In genomic region chr5:160209917-160210316, GRCh38 we compare ENCODE assay signal across 31 cellular contexts. TPM values are rescaled to one million over a fixed set of nuclear protein-coding genes. Genes with fewer than 3 reads are reported as not detected.
A peak's percentile ranks its signal among the peaks of the same experiment; 100 is the strongest.
DNase-seq lines count a peak whose midpoint lies in the region; ATAC-seq and TF ChIP-seq lines count a peak whose summit lies in the region.
"Had no signal": no experiment of that assay in that cellular context is flagged by ENCODE, and none has a peak within 500 bp of the region (broad histone marks: within the 10 kb centered on the region; RNA-seq: fewer than 3 reads in every experiment).

No MANE protein-coding gene starts in this region.

- H3K4me3 ChIP-seq in Caco-2 (ENCODE audit: low read depth, low read length) (no peak overlapping the region), body of pancreas (no peak overlapping the region), left lung (no peak overlapping the region)
- H3K4me3 ChIP-seq: ascending aorta, BLaER1, lower lobe of right lung had no signal

- peak; percentile 90 for ATAC-seq in body of pancreas
- peak; percentile 25 for ATAC-seq in left lung
- no peak for ATAC-seq in GM19463 (IDR thresholded peaks at IDR 0.05; ENCODE audit: unreplicated experiment)
- ATAC-seq in GM18867 (IDR thresholded peaks at IDR 0.05; ENCODE audit: unreplicated experiment), result no peak
- ATAC-seq: lower lobe of right lung; sciatic nerve; stimulated activated naive B cell treated with anti-CD40 and anti-IgM and Interleukin-4, amounts not matched to agents 10 μg/mL and 1 μg/mL and 100 μg/mL, for 72 hours had no signal

- POLR2A ChIA-PET in Caco-2 (lab: Charles Lee), result interaction anchor here (0.8 to 1.0 kb wide), 2 partner anchors 103 to 201 kb away, joined by 3 read pairs; partner anchors contain the start of gene TTC1

- H3K4me1 ChIP-seq in Caco-2, result peaks cover 26% of the 10 kb centered on the region
- H3K4me1 ChIP-seq in body of pancreas, result peaks cover 11% of the 10 kb centered on the region
- no peaks in the 10 kb centered on the region for H3K4me1 ChIP-seq in left lung
- H3K4me1 ChIP-seq: ascending aorta, lower lobe of right lung had no signal

- H3K27ac Mint-ChIP-seq in Caco-2 (ENCODE audit: unreplicated experiment), result peak overlapping the region; percentile 65
- H3K27ac Mint-ChIP-seq: activated naive CD8-positive, alpha-beta T cell; activated T-helper 1 cell treated with anti-CD3 and anti-CD28 coated beads, Interleukin-12 subunit alpha, Interleukin-12 subunit beta, Interleukin-2, Interleukin-4 antibody, amounts not matched to agents 30 ng/mL and 10 ng/mL and 1 ng/mL, durations not matched to agents 14 hours and 24 hours and 36 hours; T-helper 2 cell treated with Interferon-gamma antibody and Interleukin-4, amounts not matched to agents 5 μg/mL and 100 μg/mL, for 36 hours had no signal

- H3K27ac ChIP-seq in body of pancreas (peak overlapping the region in 1 of 4 donors; percentile 28), left lung (no peak overlapping the region)
- H3K27ac ChIP-seq: ascending aorta, BLaER1, KMS-11, lower lobe of right lung, WERI-Rb-1 had no signal

- no TSS peak for BruUV-seq in Caco-2 (replicated peaks; lab: Mats Ljungman, UMichigan)

- TF ChIP-seq POLR2A in body of pancreas (IDR thresholded peaks at IDR 0.05), result no peak

- H3K27me3 ChIP-seq in Caco-2 (replicated peaks; ENCODE audit: control insufficient read depth, insufficient read depth, low read length) (no peaks in the 10 kb centered on the region), body of pancreas (no peaks in the 10 kb centered on the region), left lung (no peaks in the 10 kb centered on the region)
- H3K27me3 ChIP-seq: ascending aorta, BLaER1 had no signal

- H3K36me3 Mint-ChIP-seq in Caco-2 (ENCODE audit: insufficient read depth, unreplicated experiment), result no peaks in the 10 kb centered on the region
- H3K36me3 Mint-ChIP-seq: activated naive CD8-positive, alpha-beta T cell; stimulated activated naive B cell treated with anti-CD40 and anti-IgM and Interleukin-4, amounts not matched to agents 10 μg/mL and 1 μg/mL and 100 μg/mL, for 72 hours had no signal

- H3K9me3 ChIP-seq in Caco-2 (no peaks in the 10 kb centered on the region), body of pancreas (no peaks in the 10 kb centered on the region), left lung (no peaks in the 10 kb centered on the region)
- H3K9me3 ChIP-seq: ascending aorta, BLaER1, lower lobe of right lung had no signal

- H3K4me1 Mint-ChIP-seq in Caco-2 (ENCODE audit: low read depth, unreplicated experiment), result peaks cover 22% of the 10 kb centered on the region
- H3K4me1 Mint-ChIP-seq: central memory CD8-positive, alpha-beta T cell; stimulated activated naive B cell treated with anti-CD40 and anti-IgM and Interleukin-4, amounts not matched to agents 10 μg/mL and 1 μg/mL and 100 μg/mL, for 72 hours had no signal

- 44 to 68% methylated on average over 2 of the region's 2 CpGs for WGBS in body of pancreas, 2 donors

- DNase-seq in Caco-2 (peak; percentile 75 to 77), HPDE6-E6E7 (ENCODE audit: extremely low spot score) (peak; percentile 92), body of pancreas (peak in 3 of 4 donors; percentile 6 to 56 (median 9)), left lung (no peak), UCSD-AML1 (lab: John Stamatoyannopoulos, UW; ENCODE audit: unreplicated experiment) (no peak), NCI-H2171 treated with DMSO at 0.1 percent for 48 hours (lab: John Stamatoyannopoulos, UW) (no peak)
- DNase-seq: activated CD4-positive, alpha-beta T cell treated with anti-CD3 and anti-CD28 coated beads, Interleukin-2, amount 50 U/mL, for 1 hour; dermis blood vessel endothelial cell; DND-41; islet precursor cell; lower lobe of right lung; NCI-H1436 treated with DMSO at 0.1 percent for 48 hours; NCI-H2107; NCI-H446; NCI-H774; stimulated activated CD4-positive, alpha-beta T cell treated with anti-CD3 and anti-CD28 coated beads, Interleukin-4, amount 100 ng/mL, for 4 hours; stimulated activated naive B cell treated with anti-CD40 and anti-IgM and Interleukin-4, amounts not matched to agents 10 μg/mL and 1 μg/mL and 100 μg/mL, for 72 hours; WERI-Rb-1 had no signal

- no peaks in the 10 kb centered on the region for H3K27me3 Mint-ChIP-seq in Caco-2 (ENCODE audit: insufficient read depth, unreplicated experiment)
- H3K27me3 Mint-ChIP-seq: activated naive CD8-positive, alpha-beta T cell; stimulated activated naive B cell treated with anti-CD40 and anti-IgM and Interleukin-4, amounts not matched to agents 10 μg/mL and 1 μg/mL and 100 μg/mL, for 72 hours had no signal

- no peaks in the 10 kb centered on the region for H3K9me3 Mint-ChIP-seq in Caco-2 (ENCODE audit: unreplicated experiment)
- H3K9me3 Mint-ChIP-seq: activated T-helper 1 cell treated with anti-CD3 and anti-CD28 coated beads, Interleukin-12 subunit alpha, Interleukin-12 subunit beta, Interleukin-2, Interleukin-4 antibody, amounts not matched to agents 30 ng/mL and 10 ng/mL and 1 ng/mL, durations not matched to agents 14 hours and 24 hours and 36 hours; central memory CD8-positive, alpha-beta T cell; neural crest cell; stimulated activated naive B cell treated with anti-CD40 and anti-IgM and Interleukin-4, amounts not matched to agents 10 μg/mL and 1 μg/mL and 100 μg/mL, for 72 hours; T-helper 2 cell treated with Interferon-gamma antibody and Interleukin-4, amounts not matched to agents 5 μg/mL and 100 μg/mL, for 36 hours had no signal

- CTCF ChIA-PET in Caco-2 (lab: Charles Lee), result interaction anchor here (0.6 to 1.7 kb wide), 7 partner anchors 30 to 190 kb away, joined by 3 to 7 read pairs (median 3); no protein-coding TSS in a partner anchor

- intact Hi-C loops in Caco-2 (cut with micrococcal nuclease; ENCODE audit: unreplicated experiment) (loop anchor here (1.0 kb wide), 2 partner anchors 11 to 51 kb away; no protein-coding TSS in a partner anchor), body of pancreas (cut with DNase I) (no loop called here), left lung (cut with DNase I) (no loop called here)

- no peak for TF ChIP-seq CTCF in Caco-2 (IDR thresholded peaks at IDR 0.05; ENCODE audit: insufficient read depth in 1 of 2, low read depth in 1 of 2, low read length in 1 of 2, severe bottlenecking in 1 of 2, unreplicated experiment in 1 of 2)
- TF ChIP-seq CTCF in body of pancreas (IDR thresholded peaks at IDR 0.05), result no peak
- TF ChIP-seq CTCF in left lung (IDR thresholded peaks at IDR 0.05), result no peak

- H3K36me3 ChIP-seq in Caco-2 (ENCODE audit: control insufficient read depth, insufficient read depth, low read length) (no peaks in the 10 kb centered on the region), body of pancreas (replicated peaks in 1 of 2; ENCODE audit: insufficient read depth in 1 of 2, low read depth in 2 of 2) (no peaks in the 10 kb centered on the region), left lung (no peaks in the 10 kb centered on the region)
- H3K36me3 ChIP-seq: ascending aorta, BLaER1, lower lobe of right lung, WERI-Rb-1 had no signal

- H3K4me3 Mint-ChIP-seq in Caco-2 (ENCODE audit: unreplicated experiment), result peak overlapping the region; percentile 8
- H3K4me3 Mint-ChIP-seq: activated naive CD8-positive, alpha-beta T cell; activated T-helper 1 cell treated with anti-CD3 and anti-CD28 coated beads, Interleukin-12 subunit alpha, Interleukin-12 subunit beta, Interleukin-2, Interleukin-4 antibody, amounts not matched to agents 30 ng/mL and 10 ng/mL and 1 ng/mL, durations not matched to agents 14 hours and 24 hours and 36 hours; central memory CD8-positive, alpha-beta T cell; neural crest cell; stimulated activated naive B cell treated with anti-CD40 and anti-IgM and Interleukin-4, amounts not matched to agents 10 μg/mL and 1 μg/mL and 100 μg/mL, for 72 hours; T-helper 2 cell treated with Interferon-gamma antibody and Interleukin-4, amounts not matched to agents 5 μg/mL and 100 μg/mL, for 36 hours had no signal

RNA-seq across cellular contexts. Expression of gene FABP6, which starts 19.4 kb away (rescaled TPM):
- total RNA-seq in Caco-2 (2022), result not detected in 2 replicates
- not detected for total RNA-seq in body of pancreas
- 1 to 10 TPM in 1 of 2 donors, not detected in 1; 1.2 TPM for total RNA-seq in left lung
- total RNA-seq: activated T-helper 1 cell treated with anti-CD3 and anti-CD28 coated beads, Interleukin-12 subunit alpha, Interleukin-12 subunit beta, Interleukin-2, Interleukin-4 antibody, amounts not matched to agents 30 ng/mL and 10 ng/mL and 1 ng/mL, durations not matched to agents 14 hours and 24 hours and 36 hours; ascending aorta; dermis blood vessel endothelial cell; fibroblast of lung; posterior vena cava; sciatic nerve had no signal

Comparison
In these comparisons a context has a peak if more than half of its experiments do, and no peak if none do; other contexts are left out.
1. DNase-seq: peak in Caco-2 (2 of 2), HPDE6-E6E7 (single experiment) and body of pancreas (3 of 4); none in left lung (0 of 2), UCSD-AML1 (single experiment) and NCI-H2171 treated with DMSO at 0.1 percent for 48 hours (single experiment).
2. ATAC-seq: peak in body of pancreas (single experiment) and left lung (single experiment); none in GM19463 (single experiment) and GM18867 (single experiment).